11 cellular contexts compared by ENCODE assay signal in genomic region chr6:44275749-44276648, GRCh38. TPM values are rescaled to one million over a fixed set of nuclear protein-coding genes. Genes with fewer than 3 reads are reported as not detected.
DNase-seq lines count a peak whose midpoint lies in the region; ATAC-seq and TF ChIP-seq lines count a peak whose summit lies in the region.
"Had no signal": no experiment of that assay in that cellular context is flagged by ENCODE, and none has a peak within 500 bp of the region (broad histone marks: within the 10 kb centered on the region; RNA-seq: fewer than 3 reads in every experiment).

No MANE protein-coding gene starts in this region.

- H3K4me3 Mint-ChIP-seq in GM23338 = no peak overlapping the region
- H3K4me3 Mint-ChIP-seq in activated CD8-positive, alpha-beta T cell treated with anti-CD3 and anti-CD28 coated beads for 36 hours = no peak overlapping the region

- POLR2A ChIA-PET in activated CD8-positive, alpha-beta T cell treated with anti-CD3 and anti-CD28 coated beads for 36 hours (lab: Charles Lee) = interaction anchor here (0.6 to 1.1 kb wide), 3 partner anchors 31 to 893 kb away, joined by 3 read pairs; no protein-coding TSS in a partner anchor

- H3K36me3 ChIP-seq in GM23338 (ENCODE audit: insufficient read depth) (no peaks in the 10 kb centered on the region), gastrocnemius medialis (no peaks in the 10 kb centered on the region)

- H2AFZ ChIP-seq in GM23338 = peak overlapping the region; percentile 56; the same call in 1 of the 2 replicates

- no peak; a peak in 1 of 4 replicates for TF ChIP-seq CTCF in GM23338 (conservative IDR thresholded peaks at IDR 0.05; ENCODE audit: low read depth in 2 of 2)
- no peak for TF ChIP-seq CTCF in activated CD8-positive, alpha-beta T cell treated with anti-CD3 and anti-CD28 coated beads for 36 hours (IDR thresholded peaks at IDR 0.05)
- TF ChIP-seq CTCF in gastrocnemius medialis (IDR thresholded peaks at IDR 0.05 in 4 of 5, conservative IDR thresholded peaks at IDR 0.05 in 1 of 5) = no peak

- peak overlapping the region; percentile 71 for H3K4me2 ChIP-seq in GM23338

- in situ Hi-C loops in gastrocnemius medialis (cut with MboI; ENCODE audit: low sequenced_read_pairs in 4 of 4) = no loop called here

- ATAC-seq in GM23338 (peak; percentile 67), Right ventricle myocardium superior (ENCODE audit: poor library complexity) (peak; percentile 71), gastrocnemius medialis (peak; percentile 37 to 46), HG03139 (IDR thresholded peaks at IDR 0.05; ENCODE audit: unreplicated experiment) (no peak)
- peak; percentile 78 for ATAC-seq in activated CD8-positive, alpha-beta T cell treated with anti-CD3 and anti-CD28 coated beads for 36 hours

- H3K9me3 ChIP-seq in gastrocnemius medialis = no peaks in the 10 kb centered on the region

- DNase-seq in GM23338 (ENCODE audit: low spot score) (peak; percentile 72), Right ventricle myocardium superior (no peak), gastrocnemius medialis (no peak), dedifferentiated amniotic fluid mesenchymal stem cell (ENCODE audit: extremely low spot score) (no peak), posterior vena cava (ENCODE audit: low spot score) (no peak), dermis blood vessel endothelial cell (no peak)
- peak; percentile 39 for DNase-seq in activated CD8-positive, alpha-beta T cell treated with anti-CD3 and anti-CD28 coated beads for 36 hours
- DNase-seq: activated gamma-delta T cell, GOT3 had no signal

- no peaks in the 10 kb centered on the region for H4K20me1 ChIP-seq in GM23338 (replicated peaks; ENCODE audit: insufficient read depth)

- H3K27me3 ChIP-seq in GM23338 (ENCODE audit: insufficient read depth) (peaks cover 35% of the 10 kb centered on the region), gastrocnemius medialis (peaks cover 20 to 30% (median 21%) of the 10 kb centered on the region in 3 donors)

- H3K27ac ChIP-seq in GM23338 (ENCODE audit: low read depth) (no peak overlapping the region), gastrocnemius medialis (no peak overlapping the region)

- H3K36me3 Mint-ChIP-seq in GM23338 (ENCODE audit: low read depth) = peaks cover 6% of the 10 kb centered on the region; the same call in 2 of the 3 replicates
- no peaks in the 10 kb centered on the region for H3K36me3 Mint-ChIP-seq in activated CD8-positive, alpha-beta T cell treated with anti-CD3 and anti-CD28 coated beads for 36 hours (ENCODE audit: low read depth)

- no peak for TF ChIP-seq POLR2A in gastrocnemius medialis (IDR thresholded peaks at IDR 0.05)

- intact Hi-C loops in activated CD8-positive, alpha-beta T cell treated with anti-CD3 and anti-CD28 coated beads for 36 hours (cut with micrococcal nuclease) = no loop called here
- intact Hi-C loops in Right ventricle myocardium superior (cut with DNase I) = no loop called here
- intact Hi-C loops in gastrocnemius medialis (cut with DNase I; ENCODE audit: low total_unique reads) = no loop called here
- intact Hi-C loops in posterior vena cava (cut with DNase I) = no loop called here

- H3K9me2 ChIP-seq in GM23338 (ENCODE audit: insufficient read depth) = no peaks in the 10 kb centered on the region

- H3K4me3 ChIP-seq in GM23338 = peak overlapping the region; percentile 42; the same call in 1 of the 2 replicates
- H3K4me3 ChIP-seq in gastrocnemius medialis = peak overlapping the region; percentile 8 to 49 (median 30)

- H3K9me3 Mint-ChIP-seq in GM23338 = no peaks in the 10 kb centered on the region
- H3K9me3 Mint-ChIP-seq in activated CD8-positive, alpha-beta T cell treated with anti-CD3 and anti-CD28 coated beads for 36 hours = no peaks in the 10 kb centered on the region

- peaks cover 17% of the 10 kb centered on the region for H3K4me1 Mint-ChIP-seq in GM23338
- peaks cover 3% of the 10 kb centered on the region for H3K4me1 Mint-ChIP-seq in activated CD8-positive, alpha-beta T cell treated with anti-CD3 and anti-CD28 coated beads for 36 hours (ENCODE audit: low read depth)

- no peaks in the 10 kb centered on the region for H3K79me2 ChIP-seq in GM23338 (replicated peaks; ENCODE audit: insufficient read depth)

- 0 out of 2 replicates have a peak, but pooled peaks cover 13% of the 10 kb centered on the region for H3F3A ChIP-seq in GM23338 (replicated peaks; ENCODE audit: low read depth)

- CTCF ChIA-PET in activated CD8-positive, alpha-beta T cell treated with anti-CD3 and anti-CD28 coated beads for 36 hours (lab: Charles Lee) = interaction anchor here (0.6 to 1.0 kb wide), 5 partner anchors 19 to 179 kb away, joined by 3 to 4 read pairs (median 3); no protein-coding TSS in a partner anchor

- H3K27ac Mint-ChIP-seq in GM23338 = no peak overlapping the region
- H3K27ac Mint-ChIP-seq in activated CD8-positive, alpha-beta T cell treated with anti-CD3 and anti-CD28 coated beads for 36 hours = no peak overlapping the region

- H3K27me3 Mint-ChIP-seq in GM23338 (ENCODE audit: insufficient read depth, low read depth, poor library complexity) = peaks cover 31% of the 10 kb centered on the region
- peaks cover 49% of the 10 kb centered on the region for H3K27me3 Mint-ChIP-seq in activated CD8-positive, alpha-beta T cell treated with anti-CD3 and anti-CD28 coated beads for 36 hours

- H3K4me1 ChIP-seq in GM23338 (ENCODE audit: insufficient read depth) = no peaks in the 10 kb centered on the region; the same call in 1 of the 2 replicates
- H3K4me1 ChIP-seq in gastrocnemius medialis = no peaks in the 10 kb centered on the region

TF ChIP-seq in GM23338, 12 proteins besides CTCF, POLR2A, EP300 and RAD21 (continues in another document):
- no peak for TF ChIP-seq EZH2phosphoT487 (IDR thresholded peaks at IDR 0.05; ENCODE audit: unreplicated experiment)
- TF ChIP-seq ZNF114 (CRISPR knock-in tag; IDR thresholded peaks at IDR 0.05) = no peak
- TF ChIP-seq POLR2AphosphoS5 (IDR thresholded peaks at IDR 0.05; ENCODE audit: low read depth) = no peak
- TF ChIP-seq CREB1 (CRISPR knock-in tag; IDR thresholded peaks at IDR 0.05; ENCODE audit: low read depth) = no peak
- TF ChIP-seq EZH2 (IDR thresholded peaks at IDR 0.05; ENCODE audit: low read depth, unreplicated experiment) = no peak
- TF ChIP-seq NANOG (IDR thresholded peaks at IDR 0.05; ENCODE audit: borderline replicate concordance) = no peak
- TF ChIP-seq STAT1 (IDR thresholded peaks at IDR 0.05; ENCODE audit: unreplicated experiment) = no peak

RNA-seq across cellular contexts. Expression of gene TMEM151B, which starts 5.7 kb away (rescaled TPM):
- 11.5 and 14.6 TPM in 2 replicates for total RNA-seq in GM23338 (2014; rRNA removed; shearing (Covaris generic))
- polyA plus RNA-seq in GM23338 (2016; fragmentation: Nextera tagmentation; extraction: Ambion mirVana) = 0.91 and 1.5 TPM in 2 replicates
- under 1 TPM in 1 of 2 experiments, not detected in 1; 0.05 TPM for total RNA-seq in activated CD8-positive, alpha-beta T cell treated with anti-CD3 and anti-CD28 coated beads for 36 hours
- total RNA-seq in Right ventricle myocardium superior = not detected
- total RNA-seq in gastrocnemius medialis = under 1 TPM in 1 of 4 donors, not detected in 3; 0.11 TPM
- not detected for total RNA-seq in posterior vena cava
- total RNA-seq in dermis blood vessel endothelial cell = not detected in 2 replicates
- total RNA-seq: subcutaneous adipose tissue had no signal

RNA-seq across cellular contexts. Expression of gene NFKBIE, which starts 10.6 kb away (rescaled TPM):
- 19.8 and 25.9 TPM in 2 replicates for total RNA-seq in GM23338 (2014; rRNA removed; shearing (Covaris generic))
- 12.8 and 14.6 TPM in 2 replicates for polyA plus RNA-seq in GM23338 (2016; fragmentation: Nextera tagmentation; extraction: Ambion mirVana)
- total RNA-seq in activated CD8-positive, alpha-beta T cell treated with anti-CD3 and anti-CD28 coated beads for 36 hours = 10 to 100 TPM; 13.3 to 17.9 TPM
- total RNA-seq in Right ventricle myocardium superior (3.7 TPM), gastrocnemius medialis (10 to 100 TPM in 2 of 4 donors, 1 to 10 TPM in 2; 4.1 to 11.1 (median 10.0) TPM), posterior vena cava (1 to 10 TPM; 4.5 to 6.7 TPM), dermis blood vessel endothelial cell (13.4 and 41.7 TPM in 2 replicates)

RNA-seq across cellular contexts. Expression of gene SLC35B2, which starts 18.7 kb away (rescaled TPM):
- 30.5 and 30.9 TPM in 2 replicates for total RNA-seq in GM23338 (2014; rRNA removed; shearing (Covaris generic))
- polyA plus RNA-seq in GM23338 (2016; fragmentation: Nextera tagmentation; extraction: Ambion mirVana) = 14.0 and 14.7 TPM in 2 replicates
- 10 to 100 TPM; 15.4 to 16.7 TPM for total RNA-seq in activated CD8-positive, alpha-beta T cell treated with anti-CD3 and anti-CD28 coated beads for 36 hours
- total RNA-seq in Right ventricle myocardium superior = 19.4 TPM
- 10 to 100 TPM; 14.9 to 35.9 (median 21.4) TPM for total RNA-seq in gastrocnemius medialis
- 10 to 100 TPM; 23.1 to 28.9 TPM for total RNA-seq in posterior vena cava
- total RNA-seq in dermis blood vessel endothelial cell = 43.1 and 52.7 TPM in 2 replicates

RNA-seq across cellular contexts. Expression of gene HSP90AB1, which starts 29.1 kb away (rescaled TPM):
- 2,361 and 2,444 TPM in 2 replicates for total RNA-seq in GM23338 (2014; rRNA removed; shearing (Covaris generic))
- polyA plus RNA-seq in GM23338 (2016; fragmentation: Nextera tagmentation; extraction: Ambion mirVana) = 1,345 and 1,425 TPM in 2 replicates
- 1,000 to 10,000 TPM; 2,124 to 2,130 TPM for total RNA-seq in activated CD8-positive, alpha-beta T cell treated with anti-CD3 and anti-CD28 coated beads for 36 hours
- 853 TPM for total RNA-seq in Right ventricle myocardium superior
- total RNA-seq in gastrocnemius medialis = 1,000 to 10,000 TPM in 2 of 4 donors, 100 to 1,000 TPM in 2; 878 to 1,576 (median 1,106) TPM
- 100 to 1,000 TPM; 414 to 463 TPM for total RNA-seq in posterior vena cava
- total RNA-seq in dermis blood vessel endothelial cell = 558 and 784 TPM in 2 replicates

RNA-seq across cellular contexts. Expression of gene AARS2, which starts 37.1 kb away (rescaled TPM):
- 19.8 and 23.2 TPM in 2 replicates for total RNA-seq in GM23338 (2014; rRNA removed; shearing (Covaris generic))
- polyA plus RNA-seq in GM23338 (2016; fragmentation: Nextera tagmentation; extraction: Ambion mirVana) = 5.5 and 6.5 TPM in 2 replicates
- 10 to 100 TPM; 16.2 to 16.3 TPM for total RNA-seq in activated CD8-positive, alpha-beta T cell treated with anti-CD3 and anti-CD28 coated beads for 36 hours
- total RNA-seq in Right ventricle myocardium superior = 10.7 TPM
- 1 to 10 TPM; 3.9 to 6.3 (median 4.5) TPM for total RNA-seq in gastrocnemius medialis
- total RNA-seq in posterior vena cava = 1 to 10 TPM; 5.9 to 7.7 TPM
- 17.5 and 23.6 TPM in 2 replicates for total RNA-seq in dermis blood vessel endothelial cell

Comparison
In these comparisons a context has a peak if more than half of its experiments do, and no peak if none do; other contexts are left out.
1. DNase-seq: peak in GM23338 (single experiment) and activated CD8-positive, alpha-beta T cell treated with anti-CD3 and anti-CD28 coated beads for 36 hours (single experiment); none in Right ventricle myocardium superior (single experiment), gastrocnemius medialis (0 of 2), dedifferentiated amniotic fluid mesenchymal stem cell (single experiment), posterior vena cava (single experiment) and dermis blood vessel endothelial cell (single experiment).
2. RNA of gene TMEM151B, which starts 5.7 kb away (total RNA-seq): 11.5 to 14.6 TPM in GM23338; 0.05 TPM in activated CD8-positive, alpha-beta T cell treated with anti-CD3 and anti-CD28 coated beads for 36 hours, not detected in Right ventricle myocardium superior (single experiment), 0.11 TPM in gastrocnemius medialis, not detected in posterior vena cava and not detected in dermis blood vessel endothelial cell; every median in the first group is over 10 times any median in the second.